ENCODE assay signal across 9 cellular contexts in the genomic region with DNA sequence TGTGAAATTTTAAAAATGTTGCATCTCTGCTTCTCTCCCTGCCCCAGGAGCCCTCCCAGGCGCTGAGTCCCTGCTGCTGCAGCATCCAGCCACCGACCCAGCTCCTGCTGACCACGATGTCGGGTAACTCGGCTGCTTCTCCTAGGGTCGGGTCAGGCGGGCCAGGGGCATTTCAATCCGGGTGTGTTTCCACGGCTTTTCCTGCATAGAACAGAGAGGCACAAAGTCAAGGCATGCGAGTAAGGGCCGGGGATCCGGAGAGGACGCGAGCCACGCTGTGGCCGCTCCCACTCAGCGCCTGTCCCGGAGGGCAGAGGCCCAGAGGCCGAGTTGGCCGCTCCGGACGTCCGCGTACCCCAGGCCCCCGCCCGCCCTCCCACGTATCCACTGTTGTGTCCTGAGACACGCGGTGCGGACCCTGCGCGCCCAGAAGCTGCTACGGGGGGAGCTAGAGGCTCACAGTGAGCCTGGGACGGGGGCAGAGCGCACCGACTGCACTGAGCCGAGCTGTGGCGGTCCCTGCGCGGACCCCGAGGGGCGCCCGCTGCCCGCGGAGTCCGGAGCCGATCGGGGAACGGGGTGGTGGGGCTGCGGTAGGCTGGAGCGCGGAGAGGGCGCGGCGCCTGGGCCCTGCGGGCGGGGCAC. TPM values are rescaled to one million over a fixed set of nuclear protein-coding genes. Genes with fewer than 3 reads are reported as not detected.
DNase-seq lines count a peak whose midpoint lies in the region; ATAC-seq, FAIRE-seq and TF ChIP-seq lines count a peak whose summit lies in the region.
"Had no signal": no experiment of that assay in that cellular context is flagged by ENCODE, and none has a peak within 500 bp of the region (broad histone marks: within the 10 kb centered on the region; RNA-seq: fewer than 3 reads in every experiment).

A gene with protein sequence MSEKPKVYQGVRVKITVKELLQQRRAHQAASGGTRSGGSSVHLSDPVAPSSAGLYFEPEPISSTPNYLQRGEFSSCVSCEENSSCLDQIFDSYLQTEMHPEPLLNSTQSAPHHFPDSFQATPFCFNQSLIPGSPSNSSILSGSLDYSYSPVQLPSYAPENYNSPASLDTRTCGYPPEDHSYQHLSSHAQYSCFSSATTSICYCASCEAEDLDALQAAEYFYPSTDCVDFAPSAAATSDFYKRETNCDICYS (plus strand): TSS at position 81 of the 645 bp plus-strand sequence. CDS start 36 bp downstream, at position 117.

- no peaks in the 10 kb centered on the region for H3K4me1 Mint-ChIP-seq in T-helper 2 cell treated with Interferon-gamma antibody and Interleukin-4, amounts not matched to agents 5 μg/mL and 100 μg/mL, for 36 hours (ENCODE audit: low read depth)
- no peaks in the 10 kb centered on the region for H3K4me1 Mint-ChIP-seq in activated CD8-positive, alpha-beta T cell treated with anti-CD3 and anti-CD28 coated beads for 36 hours (ENCODE audit: low read depth)
- H3K4me1 Mint-ChIP-seq in stimulated activated naive CD8-positive, alpha-beta T cell treated with anti-CD3 and anti-CD28 coated beads, Interleukin-15, Interleukin-2, amounts not matched to agents 100 ng/mL and 50 ng/mL, for 24 hours (ENCODE audit: low read depth), result no peaks in the 10 kb centered on the region

- no peaks in the 10 kb centered on the region for H3K36me3 Mint-ChIP-seq in T-helper 2 cell treated with Interferon-gamma antibody and Interleukin-4, amounts not matched to agents 5 μg/mL and 100 μg/mL, for 36 hours (ENCODE audit: low read depth)
- H3K36me3 Mint-ChIP-seq in activated CD8-positive, alpha-beta T cell treated with anti-CD3 and anti-CD28 coated beads for 36 hours (ENCODE audit: low read depth), result no peaks in the 10 kb centered on the region
- H3K36me3 Mint-ChIP-seq in stimulated activated naive CD8-positive, alpha-beta T cell treated with anti-CD3 and anti-CD28 coated beads, Interleukin-15, Interleukin-2, amounts not matched to agents 100 ng/mL and 50 ng/mL, for 24 hours (ENCODE audit: low read depth), result no peaks in the 10 kb centered on the region

- peak within 1 kb of the TSS; percentile 40 for H3K9ac ChIP-seq in iPS-18a (ENCODE audit: low read length)

- H3K27ac ChIP-seq in iPS-18a (ENCODE audit: low read length), result no peak within 1 kb of the TSS

- no peak for FAIRE-seq in H54 (lab: Jason Lieb, UNC)
- FAIRE-seq: A204.1 had no signal

- ATAC-seq in activated CD8-positive, alpha-beta T cell treated with anti-CD3 and anti-CD28 coated beads for 36 hours, result peak; percentile 49

- peak within 1 kb of the TSS; percentile 78 for H3K4me3 ChIP-seq in iPS-18a (ENCODE audit: low read length)

- no peaks in the 10 kb centered on the region for H3K9me3 ChIP-seq in iPS-18a (ENCODE audit: control insufficient read depth, low read depth, low read length)

- POLR2A ChIA-PET in activated CD8-positive, alpha-beta T cell treated with anti-CD3 and anti-CD28 coated beads for 36 hours (lab: Charles Lee), result no interaction called here

- TF ChIP-seq CTCF in activated CD8-positive, alpha-beta T cell treated with anti-CD3 and anti-CD28 coated beads for 36 hours (IDR thresholded peaks at IDR 0.05), result no peak

- H3K4me1 ChIP-seq in iPS-18a (ENCODE audit: control insufficient read depth, low read depth, low read length), result peaks cover 18% of the 10 kb centered on the region

- no peak for DNase-seq in T-helper 2 cell treated with Interferon-gamma antibody and Interleukin-4, amounts not matched to agents 5 μg/mL and 100 μg/mL, for 36 hours (ENCODE audit: low spot score)
- no peak for DNase-seq in T-helper 2 cell
- DNase-seq in activated CD8-positive, alpha-beta T cell treated with anti-CD3 and anti-CD28 coated beads for 36 hours, result no peak
- no peak for DNase-seq in stimulated activated CD4-positive, alpha-beta T cell treated with anti-CD3 and anti-CD28 coated beads, Interleukin-2, amount 100 ng/mL, for 24 hours
- no peak for DNase-seq in H54 (ENCODE audit: insufficient read length, low spot score)
- DNase-seq in NCI-H2227 (lab: John Stamatoyannopoulos, UW; ENCODE audit: unreplicated experiment), result no peak

- CTCF ChIA-PET in activated CD8-positive, alpha-beta T cell treated with anti-CD3 and anti-CD28 coated beads for 36 hours (lab: Charles Lee), result interaction anchor here (1.4 kb wide), 1 partner anchor 131 kb away, joined by 5 read pairs; no protein-coding TSS in a partner anchor

- no peak for TF ChIP-seq POLR2A in H54 (IDR thresholded peaks at IDR 0.05; ENCODE audit: low read depth, low read length)

- no peak within 1 kb of the TSS for H3K27ac Mint-ChIP-seq in T-helper 2 cell treated with Interferon-gamma antibody and Interleukin-4, amounts not matched to agents 5 μg/mL and 100 μg/mL, for 36 hours
- H3K27ac Mint-ChIP-seq in activated CD8-positive, alpha-beta T cell treated with anti-CD3 and anti-CD28 coated beads for 36 hours, result no peak within 1 kb of the TSS
- H3K27ac Mint-ChIP-seq in stimulated activated naive CD8-positive, alpha-beta T cell treated with anti-CD3 and anti-CD28 coated beads, Interleukin-15, Interleukin-2, amounts not matched to agents 100 ng/mL and 50 ng/mL, for 24 hours, result no peak within 1 kb of the TSS

- H3K36me3 ChIP-seq in iPS-18a (ENCODE audit: control insufficient read depth, low read depth, low read length), result no peaks in the 10 kb centered on the region

- peaks cover 42% of the 10 kb centered on the region for H3K27me3 Mint-ChIP-seq in T-helper 2 cell treated with Interferon-gamma antibody and Interleukin-4, amounts not matched to agents 5 μg/mL and 100 μg/mL, for 36 hours (ENCODE audit: low read depth)
- peaks cover 34% of the 10 kb centered on the region for H3K27me3 Mint-ChIP-seq in activated CD8-positive, alpha-beta T cell treated with anti-CD3 and anti-CD28 coated beads for 36 hours
- H3K27me3 Mint-ChIP-seq in stimulated activated naive CD8-positive, alpha-beta T cell treated with anti-CD3 and anti-CD28 coated beads, Interleukin-15, Interleukin-2, amounts not matched to agents 100 ng/mL and 50 ng/mL, for 24 hours, result peaks cover 41% of the 10 kb centered on the region

- intact Hi-C loops in activated CD8-positive, alpha-beta T cell treated with anti-CD3 and anti-CD28 coated beads for 36 hours (cut with micrococcal nuclease), result no loop called here

- no peaks in the 10 kb centered on the region for H3K9me3 Mint-ChIP-seq in T-helper 2 cell treated with Interferon-gamma antibody and Interleukin-4, amounts not matched to agents 5 μg/mL and 100 μg/mL, for 36 hours
- no peaks in the 10 kb centered on the region for H3K9me3 Mint-ChIP-seq in activated CD8-positive, alpha-beta T cell treated with anti-CD3 and anti-CD28 coated beads for 36 hours
- H3K9me3 Mint-ChIP-seq in stimulated activated naive CD8-positive, alpha-beta T cell treated with anti-CD3 and anti-CD28 coated beads, Interleukin-15, Interleukin-2, amounts not matched to agents 100 ng/mL and 50 ng/mL, for 24 hours, result no peaks in the 10 kb centered on the region

- H3K4me3 Mint-ChIP-seq in T-helper 2 cell treated with Interferon-gamma antibody and Interleukin-4, amounts not matched to agents 5 μg/mL and 100 μg/mL, for 36 hours, result peak within 1 kb of the TSS; percentile 25
- peak within 1 kb of the TSS; percentile 26 for H3K4me3 Mint-ChIP-seq in activated CD8-positive, alpha-beta T cell treated with anti-CD3 and anti-CD28 coated beads for 36 hours
- peak within 1 kb of the TSS; percentile 49 for H3K4me3 Mint-ChIP-seq in stimulated activated naive CD8-positive, alpha-beta T cell treated with anti-CD3 and anti-CD28 coated beads, Interleukin-15, Interleukin-2, amounts not matched to agents 100 ng/mL and 50 ng/mL, for 24 hours

- H3K27me3 ChIP-seq in iPS-18a (ENCODE audit: control insufficient read depth, insufficient read depth, low read length), result peaks cover 44% of the 10 kb centered on the region

RNA-seq across cellular contexts. Expression of the gene that starts here (rescaled TPM):
- not detected for total RNA-seq in activated CD8-positive, alpha-beta T cell treated with anti-CD3 and anti-CD28 coated beads for 36 hours

Comparison
In these comparisons a context has a peak if more than half of its experiments do, and no peak if none do; other contexts are left out.
1. Peak in ATAC-seq in activated CD8-positive, alpha-beta T cell treated with anti-CD3 and anti-CD28 coated beads for 36 hours; RNA of the gene not detected or under 1 TPM.